In genomic region chr7:27745064-27745583, GRCh38 we compare ENCODE assay signal across 8 cellular contexts. TPM values are rescaled to one million over a fixed set of nuclear protein-coding genes. Genes with fewer than 3 reads are reported as not detected.
DNase-seq lines count a peak whose midpoint lies in the region; ATAC-seq, FAIRE-seq and TF ChIP-seq lines count a peak whose summit lies in the region.

No MANE protein-coding gene starts in this region.

- ATAC-seq in HG03457 (IDR thresholded peaks at IDR 0.05; ENCODE audit: unreplicated experiment) = no peak
- no peak for ATAC-seq in HG03520 (IDR thresholded peaks at IDR 0.05; ENCODE audit: unreplicated experiment)

- peak; percentile 71 for TF ChIP-seq CTCF in mesothelial cell of epicardium (IDR thresholded peaks at IDR 0.05; ENCODE audit: unreplicated experiment)

- H3K4me1 ChIP-seq in BLaER1 treated with 17β-estradiol and CSF1 and Interleukin-3, amounts not matched to agents 10 nM and 100 nM = peaks cover 14 to 23% (median 17%) of the 10 kb centered on the region in 10 experiments

- H3K4me3 Mint-ChIP-seq in mesothelial cell of epicardium = no peak overlapping the region

- peak overlapping the region in 2 of 11 experiments; percentile 11 to 42; a peak in 2 of 22 replicates for H3K9ac ChIP-seq in BLaER1 treated with 17β-estradiol and CSF1 and Interleukin-3, amounts not matched to agents 10 nM and 100 nM

- H3K36me3 ChIP-seq in BLaER1 treated with 17β-estradiol and CSF1 and Interleukin-3, amounts not matched to agents 10 nM and 100 nM = peaks cover 16 to 24% (median 18%) of the 10 kb centered on the region in 11 experiments

- no peak overlapping the region for H3K4me3 ChIP-seq in BLaER1 treated with 17β-estradiol and CSF1 and Interleukin-3, amounts not matched to agents 10 nM and 100 nM

- H4K20me1 ChIP-seq in BLaER1 treated with 17β-estradiol and CSF1 and Interleukin-3, amounts not matched to agents 10 nM and 100 nM = peaks cover 31 to 92% (median 74%) of the 10 kb centered on the region in 11 experiments; a peak in 21 of 22 replicates

- no peak for TF ChIP-seq POLR2A in GM12892 (IDR thresholded peaks at IDR 0.05; ENCODE audit: low read depth, low read length)

- peak; percentile 73 for FAIRE-seq in GM12892 (lab: Jason Lieb, UNC)

- no peaks in the 10 kb centered on the region for H3K9me3 ChIP-seq in BLaER1 treated with 17β-estradiol and CSF1 and Interleukin-3, amounts not matched to agents 10 nM and 100 nM (replicated peaks in 1 of 11)

- H3K36me3 Mint-ChIP-seq in mesothelial cell of epicardium = peaks cover 11% of the 10 kb centered on the region

- H3K27ac Mint-ChIP-seq in mesothelial cell of epicardium = peak overlapping the region; percentile 96

- no peaks in the 10 kb centered on the region for H3K27me3 Mint-ChIP-seq in mesothelial cell of epicardium (ENCODE audit: low read depth)

- H3K27ac ChIP-seq in BLaER1 treated with 17β-estradiol and CSF1 and Interleukin-3, amounts not matched to agents 10 nM and 100 nM = no peak overlapping the region; a peak in 1 of 22 replicates

- DNase-seq in GM12892 (ENCODE audit: insufficient read length) (no peak), NCI-H69 (lab: John Stamatoyannopoulos, UW) (peak; percentile 76), cerebellum (ENCODE audit: low spot score) (peak; percentile 25), mesothelial cell of epicardium (ENCODE audit: low spot score in 2 of 2, unreplicated experiment in 2 of 2) (no peak), NCI-H774 (lab: John Stamatoyannopoulos, UW) (no peak)

- H3K4me2 ChIP-seq in BLaER1 treated with 17β-estradiol and CSF1 and Interleukin-3, amounts not matched to agents 10 nM and 100 nM = peak overlapping the region in 6 of 11 experiments; percentile 2 to 70 (median 22); a peak in 11 of 22 replicates

- peaks cover 40% of the 10 kb centered on the region for H3K4me1 Mint-ChIP-seq in mesothelial cell of epicardium

- H3K27me3 ChIP-seq in BLaER1 treated with 17β-estradiol and CSF1 and Interleukin-3, amounts not matched to agents 10 nM and 100 nM = no peaks in the 10 kb centered on the region

- no peaks in the 10 kb centered on the region for H3K9me3 Mint-ChIP-seq in mesothelial cell of epicardium

RNA-seq across cellular contexts. Expression of gene TAX1BP1, which starts 5.2 kb away (rescaled TPM):
- polyA plus RNA-seq in GM12892 (2012; ENCODE audit: missing spikeins) = 61.8 TPM
- total RNA-seq in cerebellum (65.3 TPM), mesothelial cell of epicardium (84.8 to 90.2 TPM (median 89.8 TPM) in 3 replicates)

Comparison
In these comparisons a context has a peak if more than half of its experiments do, and no peak if none do; other contexts are left out.
1. DNase-seq: peak in NCI-H69 (single experiment) and cerebellum (single experiment); none in GM12892 (single experiment), mesothelial cell of epicardium (0 of 2) and NCI-H774 (single experiment).